19 cellular contexts compared by ENCODE assay signal in genomic region chr14:93997082-93997481, GRCh38. TPM values are rescaled to one million over a fixed set of nuclear protein-coding genes. Genes with fewer than 3 reads are reported as not detected.
DNase-seq lines count a peak whose midpoint lies in the region; ATAC-seq and TF ChIP-seq lines count a peak whose summit lies in the region.
"Had no signal": no experiment of that assay in that cellular context is flagged by ENCODE, and none has a peak within 500 bp of the region (broad histone marks: within the 10 kb centered on the region; RNA-seq: fewer than 3 reads in every experiment).

TSS of gene CCDC197 (plus strand) at chr14:93997301. CDS start at chr14:93998132, 831 bp downstream.

- H3K36me3 ChIP-seq in HCT116 (ENCODE audit: control insufficient read depth in 1 of 2, insufficient read depth in 2 of 2, low read length in 2 of 2) = no peaks in the 10 kb centered on the region
- no peaks in the 10 kb centered on the region for H3K36me3 ChIP-seq in sigmoid colon
- H3K36me3 ChIP-seq in prostate gland = no peaks in the 10 kb centered on the region
- H3K36me3 ChIP-seq: lower lobe of right lung, pancreas, spleen had no signal

- H3K9me3 Mint-ChIP-seq in activated T-cell treated with anti-CD3 and anti-CD28 coated beads, Interleukin-2, amount 50 U/mL, for 24 hours = no peaks in the 10 kb centered on the region
- H3K9me3 Mint-ChIP-seq in activated naive CD8-positive, alpha-beta T cell treated with anti-CD3 and anti-CD28 coated beads, Interleukin-2, amount 10 ng/mL, durations not matched to agents 7 days and 5 days = no peaks in the 10 kb centered on the region
- H3K9me3 Mint-ChIP-seq: activated T-cell treated with anti-CD3 and anti-CD28 coated beads, Interleukin-2, amount 50 U/mL, for 4 hours; CD8-positive, alpha-beta T cell had no signal

- no peak for TF ChIP-seq EP300 in sigmoid colon (IDR thresholded peaks at IDR 0.05)

- RAD21 ChIA-PET in HCT116 (lab: Charles Lee; ENCODE audit: low non-redundant PET in 1 of 2, low total read pairs in 2 of 2, uncharacterized antibody in 2 of 2, unreplicated experiment in 2 of 2) = interaction anchor here (0.7 to 0.9 kb wide), 2 partner anchors 57 kb away, joined by 4 read pairs; no protein-coding TSS in a partner anchor

- TF ChIP-seq CTCF in HCT116 (IDR thresholded peaks at IDR 0.05 in 2 of 3, conservative IDR thresholded peaks at IDR 0.05 in 1 of 3; ENCODE audit: borderline replicate concordance in 1 of 3, insufficient read depth in 1 of 3, low read depth in 2 of 3, low read length in 2 of 3) (no peak), sigmoid colon (IDR thresholded peaks at IDR 0.05) (no peak), prostate gland (IDR thresholded peaks at IDR 0.05) (no peak)

- no peak for TF ChIP-seq RAD21 in HCT116 (IDR thresholded peaks at IDR 0.05; ENCODE audit: low read depth)

- DNase-seq in activated T-cell treated with anti-CD3 and anti-CD28 coated beads, Interleukin-2, amount 50 U/mL, for 24 hours = no peak
- no peak for DNase-seq in activated T-cell treated with anti-CD3 and anti-CD28 coated beads for 4 hours
- no peak for DNase-seq in HCT116 (ENCODE audit: low read depth, low spot score)
- DNase-seq in activated naive CD8-positive, alpha-beta T cell treated with anti-CD3 and anti-CD28 coated beads, Interleukin-2, amount 10 ng/mL, durations not matched to agents 7 days and 5 days = no peak
- DNase-seq in sigmoid colon = no peak
- DNase-seq in prostate gland (ENCODE audit: low spot score) = no peak
- DNase-seq in activated effector memory CD4-positive, alpha-beta T cell treated with Interleukin-2 at 50 U/mL for 16 hours = no peak
- no peak for DNase-seq in putamen (ENCODE audit: low spot score)
- DNase-seq: activated CD4-positive, CD25-positive, alpha-beta regulatory T cell; activated T-cell treated with anti-CD3 and anti-CD28 coated beads, Interleukin-2, amount 50 U/mL, for 4 hours; aorta; CD8-positive, alpha-beta T cell; cortex of kidney; lower lobe of right lung; NCI-H146; NCI-H446; pancreas; spleen had no signal

- H3K9me3 ChIP-seq in HCT116 (ENCODE audit: control insufficient read depth in 1 of 2, insufficient read depth in 1 of 2, low read depth in 1 of 2, low read length in 2 of 2) = no peaks in the 10 kb centered on the region
- no peaks in the 10 kb centered on the region for H3K9me3 ChIP-seq in sigmoid colon
- H3K9me3 ChIP-seq in prostate gland = no peaks in the 10 kb centered on the region
- H3K9me3 ChIP-seq: lower lobe of right lung, pancreas, spleen had no signal

- H3K4me1 Mint-ChIP-seq in activated T-cell treated with anti-CD3 and anti-CD28 coated beads, Interleukin-2, amount 50 U/mL, for 24 hours (ENCODE audit: low read depth) = peaks cover 60% of the 10 kb centered on the region
- peaks cover 33% of the 10 kb centered on the region for H3K4me1 Mint-ChIP-seq in activated naive CD8-positive, alpha-beta T cell treated with anti-CD3 and anti-CD28 coated beads, Interleukin-2, amount 10 ng/mL, durations not matched to agents 7 days and 5 days

- no peak within 1 kb of the TSS for H3K9ac ChIP-seq in HCT116 (ENCODE audit: low read length)

- H3K27me3 ChIP-seq in HCT116 (ENCODE audit: insufficient read depth, low read length) (no peaks in the 10 kb centered on the region), sigmoid colon (no peaks in the 10 kb centered on the region), prostate gland (replicated peaks; ENCODE audit: insufficient read depth) (no peaks in the 10 kb centered on the region)
- H3K27me3 ChIP-seq: pancreas had no signal

- H3K4me1 ChIP-seq in HCT116 (ENCODE audit: control insufficient read depth in 1 of 2, insufficient read depth in 2 of 2, low read length in 2 of 2) (peaks cover 5 to 34% of the 10 kb centered on the region in 2 experiments; a peak in 3 of 4 replicates), sigmoid colon (peaks cover 0 to 44% (median 34%) of the 10 kb centered on the region in 4 donors), prostate gland (replicated peaks) (no peaks in the 10 kb centered on the region)
- H3K4me1 ChIP-seq: lower lobe of right lung, pancreas had no signal

- intact Hi-C loops in HCT116 (cut with micrococcal nuclease) = no loop called here
- intact Hi-C loops in sigmoid colon (cut with DNase I) = loop anchor here (5.0 kb wide), 1 partner anchor 235 kb away; no protein-coding TSS in a partner anchor
- intact Hi-C loops in prostate gland (cut with DNase I) = loop anchor here (10.0 kb wide), 1 partner anchor 342 kb away; no protein-coding TSS in a partner anchor

- H3K4me2 ChIP-seq in HCT116 (ENCODE audit: low read length) = 0 out of 2 replicates have a peak within 1 kb of the TSS, but pooled peaks have one; percentile 11

- ATAC-seq in HCT116 = no peak
- ATAC-seq in activated naive CD8-positive, alpha-beta T cell treated with anti-CD3 and anti-CD28 coated beads, Interleukin-2, amount 10 ng/mL, durations not matched to agents 7 days and 5 days (ENCODE audit: low read depth) = no peak
- ATAC-seq: activated T-cell treated with anti-CD3 and anti-CD28 coated beads, Interleukin-2, amount 50 U/mL, for 4 hours; CD8-positive, alpha-beta T cell; lower lobe of right lung; pancreas had no signal

- H3K4me3 Mint-ChIP-seq in activated T-cell treated with anti-CD3 and anti-CD28 coated beads, Interleukin-2, amount 50 U/mL, for 24 hours = no peak within 1 kb of the TSS
- H3K4me3 Mint-ChIP-seq in activated naive CD8-positive, alpha-beta T cell treated with anti-CD3 and anti-CD28 coated beads, Interleukin-2, amount 10 ng/mL, durations not matched to agents 7 days and 5 days = no peak within 1 kb of the TSS
- H3K4me3 Mint-ChIP-seq: activated T-cell treated with anti-CD3 and anti-CD28 coated beads, Interleukin-2, amount 50 U/mL, for 4 hours; CD8-positive, alpha-beta T cell had no signal

- no peaks in the 10 kb centered on the region for H3K36me3 Mint-ChIP-seq in activated T-cell treated with anti-CD3 and anti-CD28 coated beads, Interleukin-2, amount 50 U/mL, for 24 hours (ENCODE audit: low read depth)
- H3K36me3 Mint-ChIP-seq in activated naive CD8-positive, alpha-beta T cell treated with anti-CD3 and anti-CD28 coated beads, Interleukin-2, amount 10 ng/mL, durations not matched to agents 7 days and 5 days = no peaks in the 10 kb centered on the region
- H3K36me3 Mint-ChIP-seq: CD8-positive, alpha-beta T cell had no signal

- H3K27ac Mint-ChIP-seq in activated T-cell treated with anti-CD3 and anti-CD28 coated beads, Interleukin-2, amount 50 U/mL, for 24 hours = peak within 1 kb of the TSS; percentile 84
- peak within 1 kb of the TSS; percentile 60 for H3K27ac Mint-ChIP-seq in activated naive CD8-positive, alpha-beta T cell treated with anti-CD3 and anti-CD28 coated beads, Interleukin-2, amount 10 ng/mL, durations not matched to agents 7 days and 5 days
- H3K27ac Mint-ChIP-seq: CD8-positive, alpha-beta T cell had no signal

- H4K20me1 ChIP-seq in HCT116 (ENCODE audit: insufficient read depth) = no peaks in the 10 kb centered on the region

- WGBS in sigmoid colon, 2 donors = 74 to 81% methylated on average over 1 of the region's 1 CpG
- 83% methylated on average over 1 of the region's 1 CpG for WGBS in prostate gland

- BruUV-seq in HCT116 (replicated peaks; lab: Mats Ljungman, UMichigan) = no TSS peak

- no peaks in the 10 kb centered on the region for H3K9me2 ChIP-seq in HCT116 (ENCODE audit: insufficient read depth)

- no peak for TF ChIP-seq POLR2A in HCT116 (IDR thresholded peaks at IDR 0.05; ENCODE audit: borderline replicate concordance, extremely low read depth, insufficient read depth, insufficient read length)
- no peak for TF ChIP-seq POLR2A in sigmoid colon (IDR thresholded peaks at IDR 0.05)
- TF ChIP-seq POLR2A in prostate gland (IDR thresholded peaks at IDR 0.05) = no peak

- CTCF ChIA-PET in HCT116 (lab: Charles Lee) = interaction anchor here (1.6 to 10.4 kb wide), 3 partner anchors 12 to 61 kb away, joined by 7 to 121 read pairs (median 20); no protein-coding TSS in a partner anchor

- H3K27ac ChIP-seq in HCT116 (ENCODE audit: low read depth, low read length) = no peak within 1 kb of the TSS
- peak within 1 kb of the TSS; percentile 75 to 84 (median 78) for H3K27ac ChIP-seq in sigmoid colon
- H3K27ac ChIP-seq in prostate gland = no peak within 1 kb of the TSS
- H3K27ac ChIP-seq: lower lobe of right lung, pancreas, spleen had no signal

- POLR2A ChIA-PET in HCT116 (lab: Charles Lee) = interaction anchor here (1.4 kb wide), 1 partner anchor 57 kb away, joined by 3 read pairs; no protein-coding TSS in a partner anchor
- POLR2A ChIA-PET in activated naive CD8-positive, alpha-beta T cell treated with anti-CD3 and anti-CD28 coated beads, Interleukin-2, amount 10 ng/mL, durations not matched to agents 7 days and 5 days (lab: Charles Lee) = no interaction called here

- H3K4me3 ChIP-seq in HCT116 (replicated peaks in 1 of 2; ENCODE audit: low read depth in 1 of 2, low read length in 2 of 2) = no peak within 1 kb of the TSS
- H3K4me3 ChIP-seq in sigmoid colon = no peak within 1 kb of the TSS
- no peak within 1 kb of the TSS for H3K4me3 ChIP-seq in prostate gland
- H3K4me3 ChIP-seq: lower lobe of right lung, pancreas, spleen had no signal

- no peaks in the 10 kb centered on the region for H3K79me2 ChIP-seq in HCT116 (ENCODE audit: insufficient read depth, low read length)

- no peaks in the 10 kb centered on the region for H3K27me3 Mint-ChIP-seq in activated T-cell treated with anti-CD3 and anti-CD28 coated beads, Interleukin-2, amount 50 U/mL, for 24 hours
- H3K27me3 Mint-ChIP-seq in activated naive CD8-positive, alpha-beta T cell treated with anti-CD3 and anti-CD28 coated beads, Interleukin-2, amount 10 ng/mL, durations not matched to agents 7 days and 5 days = no peaks in the 10 kb centered on the region

- H2AFZ ChIP-seq in HCT116 (ENCODE audit: low read depth, low read length, poor library complexity, severe bottlenecking) = no peak within 1 kb of the TSS

TF ChIP-seq in HCT116, 20 proteins besides CTCF, POLR2A, EP300 and RAD21 (continues in another document):
- TF ChIP-seq ATF3 (IDR thresholded peaks at IDR 0.05) = no peak
- no peak for TF ChIP-seq SRF (IDR thresholded peaks at IDR 0.05; ENCODE audit: low read depth)
- no peak for TF ChIP-seq JUND (IDR thresholded peaks at IDR 0.05)
- TF ChIP-seq MAX (IDR thresholded peaks at IDR 0.05) = no peak
- TF ChIP-seq EZH2phosphoT487 (IDR thresholded peaks at IDR 0.05; ENCODE audit: borderline replicate concordance) = no peak
- no peak for TF ChIP-seq ELF1 (IDR thresholded peaks at IDR 0.05; ENCODE audit: borderline replicate concordance, low read depth)

RNA-seq across cellular contexts. Expression of gene CCDC197, which starts in this region (rescaled TPM):
- total RNA-seq in HCT116 (2021; ENCODE audit: unreplicated experiment) (not detected), sigmoid colon (not detected), prostate gland (not detected)
- not detected in 2 replicates for polyA plus RNA-seq in HCT116 (2012)
- total RNA-seq in activated naive CD8-positive, alpha-beta T cell treated with anti-CD3 and anti-CD28 coated beads, Interleukin-2, amount 10 ng/mL, durations not matched to agents 7 days and 5 days = under 1 TPM in 1 of 2 experiments, not detected in 1; 0.25 TPM
- not detected for polyA plus RNA-seq in sigmoid colon
- total RNA-seq: CD8-positive, alpha-beta T cell; lower lobe of right lung; pancreas; spleen; T-helper 1 cell treated with Interleukin-12 subunit alpha and Interleukin-12 subunit beta and Interleukin-4 antibody, amounts not matched to agents 30 ng/mL and 1 ng/mL, for 36 hours had no signal
- polyA plus RNA-seq: aorta, pancreas, spleen had no signal

Comparison
In these comparisons a context has a peak if more than half of its experiments do, and no peak if none do; other contexts are left out.
1. H3K27ac ChIP-seq: peak in sigmoid colon (4 of 4); none in HCT116 (single experiment) and prostate gland (0 of 2).